ENCODE assay signal across 20 cellular contexts in genomic region chrX:2388669-2389068, GRCh38.
DNase-seq lines count a peak whose midpoint lies in the region; ATAC-seq and TF ChIP-seq lines count a peak whose summit lies in the region.
"Had no signal": no experiment of that assay in that cellular context is flagged by ENCODE, and none has a peak within 500 bp of the region (broad histone marks: within the 10 kb centered on the region; RNA-seq: fewer than 3 reads in every experiment).

No MANE protein-coding gene starts in this region.

- no peaks in the 10 kb centered on the region for H4K20me1 ChIP-seq in H9 (ENCODE audit: control insufficient read depth, insufficient read depth, insufficient read length)
- H4K20me1 ChIP-seq in hepatocyte (ENCODE audit: insufficient read depth, poor library complexity, severe bottlenecking) = no peaks in the 10 kb centered on the region

- no peak overlapping the region for H3K4me3 Mint-ChIP-seq in H9
- H3K4me3 Mint-ChIP-seq: CD14-positive monocyte had no signal

- H2AFZ ChIP-seq in H9 (ENCODE audit: low read length) (no peak overlapping the region), trophoblast cell (ENCODE audit: insufficient read depth, low read length, poor library complexity) (no peak overlapping the region), hepatocyte (no peak overlapping the region)
- H2AFZ ChIP-seq: GM23248 had no signal

- H3K23ac ChIP-seq in H9 (ENCODE audit: insufficient read length, low read depth, low read length) (no peak overlapping the region), trophoblast cell (ENCODE audit: low read length) (no peak overlapping the region)

- H3K4me1 ChIP-seq in H9 (ENCODE audit: insufficient read depth, low read length) = no peaks in the 10 kb centered on the region
- peaks cover 0 to 5% of the 10 kb centered on the region in 2 experiments for H3K4me1 ChIP-seq in trophoblast cell (ENCODE audit: control insufficient read depth in 1 of 2, insufficient read depth in 2 of 2, low read length in 2 of 2)
- no peaks in the 10 kb centered on the region for H3K4me1 ChIP-seq in hepatocyte (ENCODE audit: insufficient read depth)

- H2BK12ac ChIP-seq in H9 (ENCODE audit: insufficient read length, low read depth, low read length) (no peak overlapping the region), trophoblast cell (ENCODE audit: low read length) (no peak overlapping the region)

- H2BK5ac ChIP-seq in H9 (ENCODE audit: insufficient read length, low read length) (no peak overlapping the region), trophoblast cell (ENCODE audit: low read depth, low read length, poor library complexity) (no peak overlapping the region)

- no CpG with 5 or more reads among the region's 4 CpGs for WGBS in H9 (ENCODE audit: extremely low coverage, insufficient read length, low lambda C conversion rate)
- WGBS in trophoblast cell (ENCODE audit: extremely low coverage, insufficient coverage, insufficient read length) = no CpG with 5 or more reads among the region's 4 CpGs
- WGBS in hepatocyte (ENCODE audit: low lambda C conversion rate, missing lambda C conversion rate) = 89% methylated on average over 4 of the region's 4 CpGs

- H4K91ac ChIP-seq in H9 (ENCODE audit: insufficient read length, low read depth, low read length) (no peak overlapping the region), trophoblast cell (ENCODE audit: low read depth, low read length) (no peak overlapping the region)

- H3K27ac ChIP-seq in H9 (ENCODE audit: insufficient read length, low read depth, low read length) (no peak overlapping the region), trophoblast cell (ENCODE audit: low read depth, low read length) (no peak overlapping the region), hepatocyte (no peak overlapping the region)
- H3K27ac ChIP-seq: GM23248 had no signal

- no peaks in the 10 kb centered on the region for H3K23me2 ChIP-seq in H9 (ENCODE audit: insufficient read length, low read depth, low read length, poor library complexity, severe bottlenecking)

- no peak overlapping the region for H3K56ac ChIP-seq in H9 (ENCODE audit: insufficient read length, low read depth, low read length)

- no peak overlapping the region for H4K12ac ChIP-seq in trophoblast cell (ENCODE audit: low read depth, low read length)

- H3K9me2 ChIP-seq in hepatocyte (replicated peaks; ENCODE audit: insufficient read depth) = no peaks in the 10 kb centered on the region

- H3K18ac ChIP-seq in H9 (ENCODE audit: insufficient read length, low read depth, low read length) (no peak overlapping the region), trophoblast cell (ENCODE audit: low read length) (no peak overlapping the region)

- peaks cover 24 to 41% (median 28%) of the 10 kb centered on the region in 3 experiments for H3K36me3 Mint-ChIP-seq in H9 (ENCODE audit: insufficient read depth in 1 of 3, low read depth in 3 of 3)

- H3K79me1 ChIP-seq in H9 (ENCODE audit: insufficient read depth, low read depth, low read length, poor library complexity, severe bottlenecking) (no peaks in the 10 kb centered on the region), trophoblast cell (ENCODE audit: low read length) (no peaks in the 10 kb centered on the region)

- no peak overlapping the region for H2BK15ac ChIP-seq in H9 (ENCODE audit: low read depth, low read length)

- H2AK5ac ChIP-seq in H9 (ENCODE audit: insufficient read length, low read length) (no peak overlapping the region), trophoblast cell (ENCODE audit: low read length) (no peak overlapping the region)

- H3K9me3 Mint-ChIP-seq in H9 = peaks cover 15 to 16% of the 10 kb centered on the region in 2 experiments; a peak in 4 of 5 replicates

- H3K27me3 ChIP-seq in H9 (ENCODE audit: insufficient read depth, low read length) (no peaks in the 10 kb centered on the region), trophoblast cell (ENCODE audit: insufficient read depth, low read length) (no peaks in the 10 kb centered on the region), hepatocyte (no peaks in the 10 kb centered on the region)

- no peak overlapping the region for H3T11ph ChIP-seq in H9 (ENCODE audit: low read length)

- H3K4me2 ChIP-seq in H9 (ENCODE audit: insufficient read depth, insufficient read length, low read length) = no peak overlapping the region
- H3K4me2 ChIP-seq in trophoblast cell (ENCODE audit: low read length) = no peak overlapping the region
- no peak overlapping the region for H3K4me2 ChIP-seq in hepatocyte

- H3K36me3 ChIP-seq in trophoblast cell (ENCODE audit: control insufficient read depth in 1 of 2, insufficient read depth in 2 of 2, low read length in 2 of 2) (peaks cover 0 to 4% of the 10 kb centered on the region in 2 experiments), hepatocyte (replicated peaks; ENCODE audit: insufficient read depth, low read depth) (peaks cover 6% of the 10 kb centered on the region)

- H4K5ac ChIP-seq in H9 (ENCODE audit: insufficient read length, low read depth, low read length) = no peak overlapping the region

- peak overlapping the region in 2 of 3 experiments; percentile 24 to 44; a peak in 4 of 7 replicates for H3K27ac Mint-ChIP-seq in H9

- H3K4me1 Mint-ChIP-seq in H9 = peaks cover 3 to 9% of the 10 kb centered on the region in 2 experiments
- H3K4me1 Mint-ChIP-seq: CD14-positive monocyte had no signal

- H3K9me3 ChIP-seq in H9 (ENCODE audit: control insufficient read depth, low read depth, low read length) = peaks cover 8% of the 10 kb centered on the region
- peaks cover 5% of the 10 kb centered on the region for H3K9me3 ChIP-seq in trophoblast cell (ENCODE audit: insufficient read depth, low read depth, low read length)
- H3K9me3 ChIP-seq in hepatocyte (ENCODE audit: low read depth) = peaks cover 7% of the 10 kb centered on the region

- H3K4me3 ChIP-seq in AG10803 (ENCODE audit: low read length) (no peak overlapping the region), trophoblast cell (ENCODE audit: low read depth, low read length) (no peak overlapping the region), hepatocyte (no peak overlapping the region)
- H3K4me3 ChIP-seq: GM23248 had no signal

- no peaks in the 10 kb centered on the region for H3K27me3 Mint-ChIP-seq in H9 (ENCODE audit: low read depth)

- peak; percentile 14 for DNase-seq in AG10803 (ENCODE audit: low read depth)
- no peak for DNase-seq in H9
- peak; percentile 11 for DNase-seq in fibroblast of peridontal ligament (ENCODE audit: extremely low read depth)
- DNase-seq in trophoblast cell = peak; percentile 26 to 53
- no peak for DNase-seq in hepatocyte (ENCODE audit: low spot score)
- DNase-seq in SIG-M5 (lab: John Stamatoyannopoulos, UW) = no peak
- no peak for DNase-seq in NCI-H510A (lab: John Stamatoyannopoulos, UW)
- DNase-seq: ACHN, COR-L47, GDM1, GM23248, HCEC 1CT, NCI-H1105 treated with DMSO at 0.1 percent for 48 hours, NCI-H1694 treated with DMSO at 0.1 percent for 48 hours, NCI-H510A treated with DMSO at 0.1 percent for 48 hours, NCI-H774, SHP77 had no signal

- H3K9ac ChIP-seq in H9 (ENCODE audit: extremely low read depth, insufficient read length, low read length) (no peak overlapping the region), trophoblast cell (ENCODE audit: low read length) (no peak overlapping the region)
- H3K9ac ChIP-seq: GM23248 had no signal

- TF ChIP-seq CTCF in AG10803 (conservative IDR thresholded peaks at IDR 0.05; ENCODE audit: low read length) (no peak), H9 (conservative IDR thresholded peaks at IDR 0.05) (no peak), hepatocyte (IDR thresholded peaks at IDR 0.05; ENCODE audit: poor library complexity) (no peak)

- no peak for ATAC-seq in HG03457 (IDR thresholded peaks at IDR 0.05; ENCODE audit: unreplicated experiment)
- ATAC-seq: SK-N-SH treated with all-trans-retinoic acid at 6 μM for 48 hours had no signal

- H3K79me2 ChIP-seq in H9 (ENCODE audit: insufficient read depth, low read length) (no peaks in the 10 kb centered on the region; the same call in 1 of the 2 replicates), trophoblast cell (ENCODE audit: control insufficient read depth, insufficient read depth, low read length, poor library complexity) (no peaks in the 10 kb centered on the region), hepatocyte (peaks cover 2% of the 10 kb centered on the region)

- H4K8ac ChIP-seq in H9 (replicated peaks; ENCODE audit: insufficient read length, low read depth, low read length) = no peak overlapping the region
- no peak overlapping the region for H4K8ac ChIP-seq in trophoblast cell (ENCODE audit: low read depth, low read length)

- H2BK20ac ChIP-seq in H9 (ENCODE audit: low read depth, low read length, poor library complexity, severe bottlenecking) = no peak overlapping the region

- H2BK120ac ChIP-seq in H9 (ENCODE audit: low read depth, low read length, poor library complexity, severe bottlenecking) = no peak overlapping the region
- no peak overlapping the region for H2BK120ac ChIP-seq in trophoblast cell (ENCODE audit: insufficient read depth, low read length, poor library complexity)

- H3K14ac ChIP-seq in H9 (ENCODE audit: insufficient read depth, low read length) = no peak overlapping the region
- no peak overlapping the region for H3K14ac ChIP-seq in trophoblast cell (ENCODE audit: low read length)

- H3K4ac ChIP-seq in H9 (ENCODE audit: low read depth, low read length) (no peak overlapping the region), trophoblast cell (ENCODE audit: low read depth, low read length) (no peak overlapping the region)

Comparison
In these comparisons a context has a peak if more than half of its experiments do, and no peak if none do; other contexts are left out.
1. DNase-seq: peak in AG10803 (single experiment), fibroblast of peridontal ligament (single experiment) and trophoblast cell (2 of 2); none in H9 (single experiment), hepatocyte (single experiment), SIG-M5 (single experiment) and NCI-H510A (single experiment).